Comparison of ENCODE assay signal across 23 cellular contexts in genomic region chr2:43327119-43327518, GRCh38.
A peak's percentile ranks its signal among the peaks of the same experiment; 100 is the strongest.
DNase-seq lines count a peak whose midpoint lies in the region; ATAC-seq and TF ChIP-seq lines count a peak whose summit lies in the region.
"Had no signal": no experiment of that assay in that cellular context is flagged by ENCODE, and none has a peak within 500 bp of the region (broad histone marks: within the 10 kb centered on the region; RNA-seq: fewer than 3 reads in every experiment).

No MANE protein-coding gene starts in this region.

- H3K36me3 Mint-ChIP-seq in activated naive CD8-positive, alpha-beta T cell treated with anti-CD3 and anti-CD28 coated beads, Interleukin-2, amount 10 ng/mL, durations not matched to agents 7 days and 5 days, result peaks cover 22% of the 10 kb centered on the region
- peaks cover 11% of the 10 kb centered on the region for H3K36me3 Mint-ChIP-seq in activated naive CD8-positive, alpha-beta T cell treated with anti-CD3 and anti-CD28 coated beads, Interleukin-2, amount 50 U/mL, for 24 hours (ENCODE audit: low read depth)
- peaks cover 12% of the 10 kb centered on the region for H3K36me3 Mint-ChIP-seq in nephron (ENCODE audit: low read depth)
- H3K36me3 Mint-ChIP-seq: brain had no signal

- H3K27ac Mint-ChIP-seq in activated naive CD8-positive, alpha-beta T cell treated with anti-CD3 and anti-CD28 coated beads, Interleukin-2, amount 10 ng/mL, durations not matched to agents 7 days and 5 days, result peak overlapping the region; percentile 22
- no peak overlapping the region for H3K27ac Mint-ChIP-seq in activated naive CD8-positive, alpha-beta T cell treated with anti-CD3 and anti-CD28 coated beads, Interleukin-2, amount 50 U/mL, for 24 hours
- peak overlapping the region; percentile 71 to 84 (median 80) for H3K27ac Mint-ChIP-seq in nephron
- H3K27ac Mint-ChIP-seq: activated CD4-positive, alpha-beta T cell treated with anti-CD3 and anti-CD28 coated beads, Interleukin-2, amount 10 ng/mL, durations not matched to agents 24 days and 14 days; activated CD8-positive, alpha-beta memory T cell treated with anti-CD3 and anti-CD28 coated beads, Interleukin-2, amount 10 ng/mL, durations not matched to agents 7 days and 5 days; effector memory CD8-positive, alpha-beta T cell had no signal

- no peak for ATAC-seq in activated naive CD8-positive, alpha-beta T cell treated with anti-CD3 and anti-CD28 coated beads, Interleukin-2, amount 10 ng/mL, durations not matched to agents 7 days and 5 days (ENCODE audit: low read depth)
- ATAC-seq in activated naive CD8-positive, alpha-beta T cell treated with anti-CD3 and anti-CD28 coated beads, Interleukin-2, amount 50 U/mL, for 24 hours, result no peak
- ATAC-seq in HG03432 (IDR thresholded peaks at IDR 0.05; ENCODE audit: unreplicated experiment), result no peak
- ATAC-seq: activated CD8-positive, alpha-beta memory T cell treated with anti-CD3 and anti-CD28 coated beads, Interleukin-2, amount 10 ng/mL, durations not matched to agents 7 days and 5 days; effector memory CD8-positive, alpha-beta T cell; esophagus mucosa; PC-3; stimulated activated naive CD8-positive, alpha-beta T cell treated with anti-CD3 and anti-CD28 coated beads, Interleukin-15, amount 100 ng/mL, for 72 hours; upper lobe of right lung had no signal

- POLR2A ChIA-PET in activated naive CD8-positive, alpha-beta T cell treated with anti-CD3 and anti-CD28 coated beads, Interleukin-2, amount 10 ng/mL, durations not matched to agents 7 days and 5 days (lab: Charles Lee), result no interaction called here

- DNase-seq in activated naive CD8-positive, alpha-beta T cell treated with anti-CD3 and anti-CD28 coated beads, Interleukin-2, amount 10 ng/mL, durations not matched to agents 7 days and 5 days, result no peak
- DNase-seq in activated naive CD8-positive, alpha-beta T cell treated with anti-CD3 and anti-CD28 coated beads, Interleukin-2, amount 50 U/mL, for 24 hours, result no peak
- DNase-seq in OCI-M1 (lab: John Stamatoyannopoulos, UW), result peak; percentile 50
- no peak for DNase-seq in NCI-H2227 treated with DMSO at 0.1 percent for 48 hours (lab: John Stamatoyannopoulos, UW)
- DNase-seq in RPMI8226, result no peak
- DNase-seq: activated CD4-positive, alpha-beta T cell treated with anti-CD3 and anti-CD28 coated beads, Interleukin-2, amount 10 ng/mL, durations not matched to agents 24 days and 14 days; activated CD8-positive, alpha-beta memory T cell treated with anti-CD3 and anti-CD28 coated beads, Interleukin-2, amount 10 ng/mL, durations not matched to agents 7 days and 5 days; C1 segment of cervical spinal cord; Calu3; effector memory CD8-positive, alpha-beta T cell; IMR-90; kidney; MM.1S; NCI-H748 treated with DMSO at 0.1 percent for 48 hours; PC-3; SHP77 treated with DMSO at 0.1 percent for 48 hours; stimulated activated CD4-positive, alpha-beta T cell treated with anti-CD3 and anti-CD28 coated beads, Interleukin-4, amount 100 ng/mL, for 24 hours; stimulated activated naive CD8-positive, alpha-beta T cell treated with anti-CD3 and anti-CD28 coated beads, Interleukin-15, amount 100 ng/mL, for 72 hours; upper lobe of right lung had no signal

- TF ChIP-seq CTCF in nephron (IDR thresholded peaks at IDR 0.05; ENCODE audit: unreplicated experiment in 3 of 3), result no peak

- H3K4me3 Mint-ChIP-seq in activated naive CD8-positive, alpha-beta T cell treated with anti-CD3 and anti-CD28 coated beads, Interleukin-2, amount 10 ng/mL, durations not matched to agents 7 days and 5 days, result no peak overlapping the region
- H3K4me3 Mint-ChIP-seq in activated naive CD8-positive, alpha-beta T cell treated with anti-CD3 and anti-CD28 coated beads, Interleukin-2, amount 50 U/mL, for 24 hours, result no peak overlapping the region
- H3K4me3 Mint-ChIP-seq in nephron, result peak overlapping the region in 1 of 3 experiments; percentile 9
- H3K4me3 Mint-ChIP-seq: activated CD4-positive, alpha-beta T cell treated with anti-CD3 and anti-CD28 coated beads, Interleukin-2, amount 10 ng/mL, durations not matched to agents 24 days and 14 days; activated CD8-positive, alpha-beta memory T cell treated with anti-CD3 and anti-CD28 coated beads, Interleukin-2, amount 10 ng/mL, durations not matched to agents 7 days and 5 days; brain; effector memory CD8-positive, alpha-beta T cell; stimulated activated naive CD8-positive, alpha-beta T cell treated with anti-CD3 and anti-CD28 coated beads, Interleukin-15, amount 100 ng/mL, for 72 hours had no signal

- peaks cover 6% of the 10 kb centered on the region for H3K4me1 Mint-ChIP-seq in activated naive CD8-positive, alpha-beta T cell treated with anti-CD3 and anti-CD28 coated beads, Interleukin-2, amount 10 ng/mL, durations not matched to agents 7 days and 5 days
- no peaks in the 10 kb centered on the region for H3K4me1 Mint-ChIP-seq in activated naive CD8-positive, alpha-beta T cell treated with anti-CD3 and anti-CD28 coated beads, Interleukin-2, amount 50 U/mL, for 24 hours
- peaks cover 78% of the 10 kb centered on the region for H3K4me1 Mint-ChIP-seq in nephron
- H3K4me1 Mint-ChIP-seq: activated CD4-positive, alpha-beta T cell treated with anti-CD3 and anti-CD28 coated beads, Interleukin-2, amount 10 ng/mL, durations not matched to agents 24 days and 14 days; activated CD8-positive, alpha-beta memory T cell treated with anti-CD3 and anti-CD28 coated beads, Interleukin-2, amount 10 ng/mL, durations not matched to agents 7 days and 5 days had no signal

- no peaks in the 10 kb centered on the region for H3K27me3 Mint-ChIP-seq in activated naive CD8-positive, alpha-beta T cell treated with anti-CD3 and anti-CD28 coated beads, Interleukin-2, amount 10 ng/mL, durations not matched to agents 7 days and 5 days
- H3K27me3 Mint-ChIP-seq in activated naive CD8-positive, alpha-beta T cell treated with anti-CD3 and anti-CD28 coated beads, Interleukin-2, amount 50 U/mL, for 24 hours, result no peaks in the 10 kb centered on the region
- no peaks in the 10 kb centered on the region for H3K27me3 Mint-ChIP-seq in nephron (ENCODE audit: low read depth)
- H3K27me3 Mint-ChIP-seq: activated CD4-positive, alpha-beta T cell treated with anti-CD3 and anti-CD28 coated beads, Interleukin-2, amount 10 ng/mL, durations not matched to agents 24 days and 14 days; activated CD8-positive, alpha-beta memory T cell treated with anti-CD3 and anti-CD28 coated beads, Interleukin-2, amount 10 ng/mL, durations not matched to agents 7 days and 5 days; effector memory CD8-positive, alpha-beta T cell; stimulated activated naive CD8-positive, alpha-beta T cell treated with anti-CD3 and anti-CD28 coated beads, Interleukin-15, amount 100 ng/mL, for 72 hours had no signal

- no peaks in the 10 kb centered on the region for H3K9me3 Mint-ChIP-seq in activated naive CD8-positive, alpha-beta T cell treated with anti-CD3 and anti-CD28 coated beads, Interleukin-2, amount 10 ng/mL, durations not matched to agents 7 days and 5 days
- H3K9me3 Mint-ChIP-seq in activated naive CD8-positive, alpha-beta T cell treated with anti-CD3 and anti-CD28 coated beads, Interleukin-2, amount 50 U/mL, for 24 hours, result no peaks in the 10 kb centered on the region
- H3K9me3 Mint-ChIP-seq in nephron, result no peaks in the 10 kb centered on the region
- H3K9me3 Mint-ChIP-seq: effector memory CD8-positive, alpha-beta T cell had no signal
